In genomic region chr17:53150101-53150698, GRCh38 we compare ENCODE assay signal across 11 cellular contexts.
DNase-seq lines count a peak whose midpoint lies in the region; TF ChIP-seq lines count a peak whose summit lies in the region.
"Had no signal": no experiment of that assay in that cellular context is flagged by ENCODE, and none has a peak within 500 bp of the region (broad histone marks: within the 10 kb centered on the region; RNA-seq: fewer than 3 reads in every experiment).

No MANE protein-coding gene starts in this region.

- TF ChIP-seq POLR2A in stomach (IDR thresholded peaks at IDR 0.05) = no peak

- DNase-seq in DMS53 (lab: John Stamatoyannopoulos, UW) (peak; percentile 73), NCI-H1105 (lab: John Stamatoyannopoulos, UW) (peak; percentile 0), astrocyte of the hippocampus (ENCODE audit: low read depth, low spot score) (peak; percentile 0), midbrain (lab: John Stamatoyannopoulos, UW) (peak; percentile 6), stomach (no peak), GM19240 (ENCODE audit: insufficient read length, low spot score) (no peak)
- DNase-seq in activated effector memory CD4-positive, alpha-beta T cell treated with anti-CD3 and anti-CD28 coated beads, Interleukin-2, amount 50 U/mL, for 16 hours = no peak
- DNase-seq: activated CD4-positive, alpha-beta T cell treated with anti-CD3 and anti-CD28 coated beads for 36 hours; HFFc6; NK-92 treated with Interleukin-12 subunit alpha and Interleukin-12 subunit beta, amount 100 ng/mL, for 24 hours; stimulated activated CD4-positive, alpha-beta T cell treated with anti-CD3 and anti-CD28 coated beads, Interleukin-12 subunit alpha, Interleukin-12 subunit beta, amount 100 ng/mL, for 4 hours had no signal

- H3K9me3 ChIP-seq in stomach = no peaks in the 10 kb centered on the region

- WGBS in stomach, 5 donors = 56 to 69% (median 59%) methylated on average over 2 of the region's 2 CpGs

- no peaks in the 10 kb centered on the region for H3K27me3 ChIP-seq in stomach

- H3K4me1 ChIP-seq in stomach = no peaks in the 10 kb centered on the region

- TF ChIP-seq CTCF in stomach (IDR thresholded peaks at IDR 0.05) = no peak

- no peak for TF ChIP-seq EP300 in stomach (IDR thresholded peaks at IDR 0.05)

- intact Hi-C loops in stomach (cut with DNase I; ENCODE audit: low total_unique reads) = no loop called here

- H3K36me3 ChIP-seq in stomach = no peaks in the 10 kb centered on the region

- no peak overlapping the region for H3K4me3 ChIP-seq in stomach

- no peak overlapping the region for H3K27ac ChIP-seq in stomach

Comparison
In these comparisons a context has a peak if more than half of its experiments do, and no peak if none do; other contexts are left out.
1. DNase-seq: peak in DMS53 (single experiment), NCI-H1105 (single experiment), astrocyte of the hippocampus (single experiment) and midbrain (single experiment); none in stomach (single experiment), activated effector memory CD4-positive, alpha-beta T cell treated with anti-CD3 and anti-CD28 coated beads, Interleukin-2, amount 50 U/mL, for 16 hours (single experiment) and GM19240 (single experiment).